23 cellular contexts compared by ENCODE assay signal in the genomic region with DNA sequence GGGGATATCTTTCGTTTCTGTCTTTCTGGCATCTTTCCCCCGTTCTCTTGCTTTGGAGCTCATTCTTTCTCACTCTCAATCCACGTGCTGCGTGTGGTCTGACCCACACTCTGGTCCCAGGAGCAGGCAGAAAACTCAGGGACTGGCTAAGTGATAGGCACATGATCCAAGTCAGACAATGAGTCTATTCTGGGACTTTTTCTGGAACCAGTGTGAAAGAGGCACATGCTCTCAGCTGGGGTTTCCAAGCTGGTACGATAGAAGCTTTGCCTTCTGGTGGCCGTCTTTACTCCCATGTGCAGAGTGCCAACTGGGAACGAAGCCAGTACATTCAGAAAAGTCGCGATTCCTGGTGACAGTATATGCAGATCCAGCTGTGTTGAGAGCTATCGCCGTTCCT.
DNase-seq lines count a peak whose midpoint lies in the region; ATAC-seq and TF ChIP-seq lines count a peak whose summit lies in the region.
"Had no signal": no experiment of that assay in that cellular context is flagged by ENCODE, and none has a peak within 500 bp of the region (broad histone marks: within the 10 kb centered on the region; RNA-seq: fewer than 3 reads in every experiment).

No MANE protein-coding gene starts in this region.

- H3K4me2 ChIP-seq in H9 (ENCODE audit: insufficient read depth, insufficient read length, low read length): no peak overlapping the region
- no peak overlapping the region for H3K4me2 ChIP-seq in mesenchymal stem cell (ENCODE audit: low read length, poor library complexity, severe bottlenecking)
- H3K4me2 ChIP-seq: smooth muscle cell had no signal

- ATAC-seq in sciatic nerve: peak; percentile 95
- ATAC-seq: HCT116 had no signal

- H2AK5ac ChIP-seq in H9 (ENCODE audit: insufficient read length, low read length) (no peak overlapping the region), mesenchymal stem cell (ENCODE audit: low read length, severe bottlenecking) (no peak overlapping the region)

- H3K27ac Mint-ChIP-seq in H9: no peak overlapping the region
- H3K27ac Mint-ChIP-seq: activated B cell treated with CpG ODN at 0.5 μM for 24 hours; activated CD4-positive, alpha-beta memory T cell treated with anti-CD3 and anti-CD28 coated beads, Interleukin-2, amount 10 ng/mL, durations not matched to agents 7 days and 5 days; activated naive CD4-positive, alpha-beta T cell treated with anti-CD3 and anti-CD28 coated beads for 36 hours; activated T-cell treated with anti-CD3 and anti-CD28 coated beads, Interleukin-2, amount 50 U/mL, for 24 hours; CD4-positive, CD25-positive, alpha-beta regulatory T cell had no signal

- H2BK120ac ChIP-seq in H9 (ENCODE audit: low read depth, low read length, poor library complexity, severe bottlenecking): no peak overlapping the region
- H2BK120ac ChIP-seq in mesenchymal stem cell (ENCODE audit: low read depth, low read length): no peak overlapping the region

- H3K27ac ChIP-seq in H9 (ENCODE audit: insufficient read length, low read depth, low read length) (no peak overlapping the region), dorsolateral prefrontal cortex (peak overlapping the region; percentile 46 to 94 (median 83)), mesenchymal stem cell (ENCODE audit: low read length, poor library complexity, severe bottlenecking) (no peak overlapping the region)
- H3K27ac ChIP-seq: ovary, stomach had no signal

- H3K4me3 ChIP-seq in dorsolateral prefrontal cortex (peak overlapping the region in 21 of 59 donors; percentile 2 to 43 (median 17)), mesenchymal stem cell (ENCODE audit: insufficient read depth in 1 of 2, low read depth in 1 of 2, low read length in 2 of 2) (no peak overlapping the region)
- H3K4me3 ChIP-seq: ovary, smooth muscle cell, stomach had no signal

- H4K91ac ChIP-seq in H9 (ENCODE audit: insufficient read length, low read depth, low read length): no peak overlapping the region
- no peak overlapping the region for H4K91ac ChIP-seq in mesenchymal stem cell (ENCODE audit: low read length)

- peak overlapping the region; percentile 95 for H2BK12ac ChIP-seq in H9 (ENCODE audit: insufficient read length, low read depth, low read length)
- H2BK12ac ChIP-seq in mesenchymal stem cell (ENCODE audit: low read length in 2 of 2): no peak overlapping the region

- TF ChIP-seq CTCF in H9 (conservative IDR thresholded peaks at IDR 0.05) (no peak), dorsolateral prefrontal cortex (IDR thresholded peaks at IDR 0.05 in 54 of 56, conservative IDR thresholded peaks at IDR 0.05 in 2 of 56; ENCODE audit: low read depth in 1 of 56, partially characterized antibody in 56 of 56) (peak in 14 of 56 donors; percentile 11 to 38 (median 20))

- H3T11ph ChIP-seq in H9 (ENCODE audit: low read length): no peak overlapping the region

- H3K9me3 ChIP-seq in H9 (ENCODE audit: control insufficient read depth, low read depth, low read length) (no peaks in the 10 kb centered on the region), mesenchymal stem cell (ENCODE audit: control insufficient read depth, low read length) (no peaks in the 10 kb centered on the region)
- H3K9me3 ChIP-seq: ovary, stomach had no signal

- no peaks in the 10 kb centered on the region for H3K36me3 ChIP-seq in mesenchymal stem cell (ENCODE audit: control insufficient read depth in 1 of 2, insufficient read depth in 2 of 2, low read depth in 1 of 2, low read length in 2 of 2)
- H3K36me3 ChIP-seq: ovary, stomach had no signal

- H3K4me1 Mint-ChIP-seq in H9: peaks cover 33 to 40% of the 10 kb centered on the region in 2 experiments
- H3K4me1 Mint-ChIP-seq: activated B cell treated with CpG ODN at 0.5 μM for 24 hours; CD4-positive, CD25-positive, alpha-beta regulatory T cell had no signal

- H4K20me1 ChIP-seq in H9 (ENCODE audit: control insufficient read depth, insufficient read depth, insufficient read length): no peaks in the 10 kb centered on the region

- H2AFZ ChIP-seq in H9 (ENCODE audit: low read length) (no peak overlapping the region), mesenchymal stem cell (ENCODE audit: low read depth, low read length) (no peak overlapping the region)

- peaks cover 3% of the 10 kb centered on the region; the same call in 1 of the 2 replicates for H3K27me3 Mint-ChIP-seq in H9 (ENCODE audit: low read depth)
- H3K27me3 Mint-ChIP-seq: activated B cell treated with CpG ODN at 0.5 μM for 24 hours; activated CD4-positive, alpha-beta memory T cell treated with anti-CD3 and anti-CD28 coated beads, Interleukin-2, amount 10 ng/mL, durations not matched to agents 7 days and 5 days; activated T-cell treated with anti-CD3 and anti-CD28 coated beads, Interleukin-2, amount 50 U/mL, for 24 hours; CD4-positive, CD25-positive, alpha-beta regulatory T cell had no signal

- H3K27me3 ChIP-seq in H9 (ENCODE audit: insufficient read depth, low read length): no peaks in the 10 kb centered on the region
- H3K27me3 ChIP-seq in dorsolateral prefrontal cortex: no peaks in the 10 kb centered on the region
- peaks cover 0 to 19% of the 10 kb centered on the region in 2 experiments for H3K27me3 ChIP-seq in mesenchymal stem cell (ENCODE audit: control insufficient read depth in 1 of 2, insufficient read depth in 1 of 2, low read length in 2 of 2)
- H3K27me3 ChIP-seq: ovary, stomach had no signal

- no peaks in the 10 kb centered on the region; a peak in 1 of 7 replicates for H3K36me3 Mint-ChIP-seq in H9 (ENCODE audit: insufficient read depth in 1 of 3, low read depth in 3 of 3)
- H3K36me3 Mint-ChIP-seq: CD4-positive, CD25-positive, alpha-beta regulatory T cell had no signal

- no peaks in the 10 kb centered on the region for H3K23me2 ChIP-seq in H9 (ENCODE audit: insufficient read length, low read depth, low read length, poor library complexity, severe bottlenecking)

- no peaks in the 10 kb centered on the region for H3K79me2 ChIP-seq in H9 (ENCODE audit: insufficient read depth, low read length)

- peaks cover 14% of the 10 kb centered on the region; the same call in 1 of the 2 replicates for H3K4me1 ChIP-seq in H9 (ENCODE audit: insufficient read depth, low read length)
- no peaks in the 10 kb centered on the region for H3K4me1 ChIP-seq in mesenchymal stem cell (ENCODE audit: control insufficient read depth, insufficient read depth, low read depth, low read length)
- H3K4me1 ChIP-seq: stomach had no signal

- no peaks in the 10 kb centered on the region for H3K79me1 ChIP-seq in H9 (ENCODE audit: insufficient read depth, low read depth, low read length, poor library complexity, severe bottlenecking)
- H3K79me1 ChIP-seq in mesenchymal stem cell (replicated peaks; ENCODE audit: low read length, poor library complexity, severe bottlenecking): no peaks in the 10 kb centered on the region

- no peak overlapping the region for H3K23ac ChIP-seq in H9 (ENCODE audit: insufficient read length, low read depth, low read length)
- no peak overlapping the region for H3K23ac ChIP-seq in mesenchymal stem cell (ENCODE audit: low read length in 2 of 2)

- H2BK15ac ChIP-seq in H9 (ENCODE audit: low read depth, low read length) (no peak overlapping the region), mesenchymal stem cell (ENCODE audit: low read depth, poor library complexity, severe bottlenecking) (no peak overlapping the region)

- no peak overlapping the region for H3K56ac ChIP-seq in H9 (ENCODE audit: insufficient read length, low read depth, low read length)

- no CpG with 5 or more reads among the region's 11 CpGs for WGBS in H9 (ENCODE audit: extremely low coverage, insufficient read length, low lambda C conversion rate)
- 88% methylated on average over 11 of the region's 11 CpGs for WGBS in mesenchymal stem cell

- H3K4ac ChIP-seq in H9 (ENCODE audit: low read depth, low read length): no peak overlapping the region
- no peak overlapping the region for H3K4ac ChIP-seq in mesenchymal stem cell (ENCODE audit: low read depth in 1 of 2, low read length in 2 of 2)

- no peak overlapping the region for H3K4me3 Mint-ChIP-seq in H9
- H3K4me3 Mint-ChIP-seq: activated B cell treated with CpG ODN at 0.5 μM for 24 hours; activated CD4-positive, alpha-beta memory T cell treated with anti-CD3 and anti-CD28 coated beads, Interleukin-2, amount 10 ng/mL, durations not matched to agents 7 days and 5 days; activated naive CD4-positive, alpha-beta T cell treated with anti-CD3 and anti-CD28 coated beads for 36 hours; activated T-cell treated with anti-CD3 and anti-CD28 coated beads, Interleukin-2, amount 50 U/mL, for 24 hours; CD4-positive, CD25-positive, alpha-beta regulatory T cell had no signal

- H4K8ac ChIP-seq in H9 (replicated peaks; ENCODE audit: insufficient read length, low read depth, low read length) (no peak overlapping the region), mesenchymal stem cell (ENCODE audit: low read length) (no peak overlapping the region)

- H3K9ac ChIP-seq in H9 (ENCODE audit: extremely low read depth, insufficient read length, low read length) (no peak overlapping the region), mesenchymal stem cell (ENCODE audit: low read length) (no peak overlapping the region)

- H2BK20ac ChIP-seq in H9 (ENCODE audit: low read depth, low read length, poor library complexity, severe bottlenecking): no peak overlapping the region

- H3K18ac ChIP-seq in H9 (ENCODE audit: insufficient read length, low read depth, low read length) (no peak overlapping the region), mesenchymal stem cell (ENCODE audit: low read depth in 1 of 2, low read length in 2 of 2) (no peak overlapping the region)

- H2BK5ac ChIP-seq in H9 (ENCODE audit: insufficient read length, low read length) (no peak overlapping the region), mesenchymal stem cell (ENCODE audit: low read depth, low read length, poor library complexity, severe bottlenecking) (no peak overlapping the region)

- no peak overlapping the region for H3K14ac ChIP-seq in H9 (ENCODE audit: insufficient read depth, low read length)
- H3K14ac ChIP-seq in mesenchymal stem cell (ENCODE audit: low read length in 2 of 2): no peak overlapping the region

- no peak overlapping the region for H4K5ac ChIP-seq in H9 (ENCODE audit: insufficient read length, low read depth, low read length)

- DNase-seq in H9: no peak
- peak; percentile 23 to 85 (median 71) for DNase-seq in dorsolateral prefrontal cortex
- DNase-seq in hippocampal formation (lab: John Stamatoyannopoulos, UW): peak; percentile 75 to 89
- DNase-seq in sciatic nerve (ENCODE audit: low spot score): no peak
- no peak for DNase-seq in NCI-H446 treated with DMSO at 0.1 percent for 48 hours (lab: John Stamatoyannopoulos, UW)
- no peak for DNase-seq in SKM-1 (lab: John Stamatoyannopoulos, UW; ENCODE audit: unreplicated experiment)
- no peak for DNase-seq in SIG-M5 treated with dmso at 0.1 percent for 504 hours (lab: John Stamatoyannopoulos, UW; ENCODE audit: unreplicated experiment)
- no peak for DNase-seq in mesenchymal stem cell
- DNase-seq: activated B cell treated with CpG ODN at 0.5 μM for 24 hours; activated CD4-positive, alpha-beta memory T cell treated with anti-CD3 and anti-CD28 coated beads, Interleukin-2, amount 10 ng/mL, durations not matched to agents 7 days and 5 days; activated naive CD4-positive, alpha-beta T cell treated with anti-CD3 and anti-CD28 coated beads for 36 hours; activated T-cell treated with anti-CD3 and anti-CD28 coated beads, Interleukin-2, amount 50 U/mL, for 24 hours; CD4-positive, CD25-positive, alpha-beta regulatory T cell; cortex of kidney; DMS79; NCI-H1417 treated with DMSO at 0.1 percent for 48 hours; NCI-H526; ovary; SHP77 treated with DMSO at 0.1 percent for 48 hours; stimulated activated CD4-positive, alpha-beta T cell treated with anti-CD3 and anti-CD28 coated beads, Interleukin-4, amount 100 ng/mL, for 1 hour; stomach had no signal

- intact Hi-C loops in dorsolateral prefrontal cortex (cut with DNase I) (loop anchor here (1.0 to 2.0 kb wide), 2 partner anchors 89 to 94 kb away; a partner anchor contains a TSS), sciatic nerve (cut with DNase I) (no loop called here)

- H3K9me3 Mint-ChIP-seq in H9: no peaks in the 10 kb centered on the region
- H3K9me3 Mint-ChIP-seq: activated B cell treated with CpG ODN at 0.5 μM for 24 hours; activated CD4-positive, alpha-beta memory T cell treated with anti-CD3 and anti-CD28 coated beads, Interleukin-2, amount 10 ng/mL, durations not matched to agents 7 days and 5 days; activated naive CD4-positive, alpha-beta T cell treated with anti-CD3 and anti-CD28 coated beads for 36 hours; activated T-cell treated with anti-CD3 and anti-CD28 coated beads, Interleukin-2, amount 50 U/mL, for 24 hours had no signal

Comparison
In these comparisons a context has a peak if more than half of its experiments do, and no peak if none do; other contexts are left out.
1. DNase-seq: peak in dorsolateral prefrontal cortex (10 of 10) and hippocampal formation (2 of 2); none in H9 (single experiment), sciatic nerve (single experiment), NCI-H446 treated with DMSO at 0.1 percent for 48 hours (single experiment), SKM-1 (single experiment), SIG-M5 treated with dmso at 0.1 percent for 504 hours (single experiment) and mesenchymal stem cell (single experiment).
2. H3K27ac ChIP-seq: peak in dorsolateral prefrontal cortex (59 of 59); none in H9 (single experiment) and mesenchymal stem cell (single experiment).